8 cellular contexts compared by ENCODE assay signal in the genomic region with DNA sequence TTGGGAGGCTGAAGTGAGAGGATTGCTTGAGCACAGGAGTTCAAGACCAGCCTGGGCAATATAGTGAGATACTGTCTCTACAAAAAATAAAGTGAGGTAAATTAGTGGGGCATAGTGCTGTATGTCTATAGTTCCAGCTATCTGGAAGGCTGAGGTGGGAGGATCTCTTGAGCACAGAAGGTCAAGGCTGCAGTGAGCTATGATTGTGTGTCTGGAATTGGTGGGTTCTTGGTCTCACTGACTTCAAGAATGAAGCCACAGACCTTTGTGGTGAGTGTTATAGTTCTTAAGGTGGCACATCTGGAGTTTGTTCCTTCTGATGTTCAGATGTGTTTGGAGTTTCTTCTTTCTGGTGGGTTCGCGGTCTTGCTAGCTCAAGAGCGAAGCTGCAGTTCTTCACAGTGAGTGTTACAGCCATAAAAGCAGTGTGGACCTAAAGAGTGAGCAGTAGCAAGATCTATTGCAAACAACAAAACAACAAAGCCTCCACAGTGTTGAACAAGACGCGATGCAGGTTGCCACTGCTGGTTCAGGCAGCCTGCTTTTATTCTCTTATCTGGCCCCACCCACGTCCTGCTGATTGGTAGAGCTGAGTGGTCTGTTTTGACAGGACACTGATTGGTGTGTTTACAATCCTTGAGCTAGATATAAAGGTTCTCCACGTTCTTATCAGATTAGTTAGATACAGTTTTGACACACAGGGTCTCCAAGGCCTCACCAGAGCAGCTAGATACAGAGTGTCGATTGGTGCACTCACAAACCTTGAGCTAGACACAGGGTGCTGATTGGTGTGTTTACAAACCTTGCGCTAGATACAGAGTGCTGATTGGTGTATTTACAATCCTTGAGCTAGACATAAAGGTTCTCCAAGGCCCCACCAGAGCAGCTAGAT.
A peak's percentile ranks its signal among the peaks of the same experiment; 100 is the strongest.
DNase-seq lines count a peak whose midpoint lies in the region; ATAC-seq and TF ChIP-seq lines count a peak whose summit lies in the region.
"Not testable (repeated sequence)": the region's sequence is repeated elsewhere in the genome, so short reads cannot be mapped to it uniquely, and the experiment has no call there.

No MANE protein-coding gene starts in this region.

- not testable (repeated sequence) for TF ChIP-seq CTCF in 22Rv1 (IDR thresholded peaks at IDR 0.05); DOHH2 (IDR thresholded peaks at IDR 0.05; ENCODE audit: low read depth, low read length, poor library complexity, severe bottlenecking); neural progenitor cell (IDR thresholded peaks at IDR 0.05); thoracic aorta (IDR thresholded peaks at IDR 0.05)

- H3K4me1 ChIP-seq in DOHH2 (ENCODE audit: control insufficient read depth, low read length) = peaks cover 40% of the 10 kb centered on the region
- H3K4me1 ChIP-seq in neural progenitor cell; thoracic aorta (ENCODE audit: control insufficient read depth in 1 of 2, low read depth in 2 of 2): not testable (repeated sequence)

- H3K27ac Mint-ChIP-seq in T-cell = peak overlapping the region; percentile 7 to 51
- H3K27ac Mint-ChIP-seq in activated CD8-positive, alpha-beta memory T cell treated with anti-CD3 and anti-CD28 coated beads, Interleukin-2, amount 10 ng/mL, durations not matched to agents 7 days and 5 days = peak overlapping the region; percentile 9
- H3K27ac Mint-ChIP-seq in activated naive CD8-positive, alpha-beta T cell treated with anti-CD3 and anti-CD28 coated beads, Interleukin-2, amount 50 U/mL, for 24 hours = peak overlapping the region; percentile 19
- H3K27ac Mint-ChIP-seq in memory B cell = not testable (repeated sequence)
- H3K27ac Mint-ChIP-seq in neural progenitor cell = peak overlapping the region; percentile 48

- peak overlapping the region; percentile 68; the same call in 1 of the 2 replicates for H3K4me2 ChIP-seq in DOHH2 (ENCODE audit: low read length)
- H3K4me2 ChIP-seq in neural progenitor cell = not testable (repeated sequence)

- POLR2A ChIA-PET in T-cell (lab: Charles Lee) = interaction anchor here (0.6 to 0.8 kb wide), 2 partner anchors 12 to 56 kb away, joined by 3 read pairs; no protein-coding TSS in a partner anchor

- H3K9me3 ChIP-seq in DOHH2 (ENCODE audit: control insufficient read depth, insufficient read depth, low read length); neural progenitor cell (ENCODE audit: low read depth); thoracic aorta: not testable (repeated sequence)

- H3K9me3 Mint-ChIP-seq in T-cell; activated CD8-positive, alpha-beta memory T cell treated with anti-CD3 and anti-CD28 coated beads, Interleukin-2, amount 10 ng/mL, durations not matched to agents 7 days and 5 days (ENCODE audit: low read depth); activated naive CD8-positive, alpha-beta T cell treated with anti-CD3 and anti-CD28 coated beads, Interleukin-2, amount 50 U/mL, for 24 hours; memory B cell; neural progenitor cell: not testable (repeated sequence)

- peaks cover 21 to 25% (median 21%) of the 10 kb centered on the region in 3 donors for H3K4me1 Mint-ChIP-seq in T-cell
- peaks cover 19% of the 10 kb centered on the region for H3K4me1 Mint-ChIP-seq in activated CD8-positive, alpha-beta memory T cell treated with anti-CD3 and anti-CD28 coated beads, Interleukin-2, amount 10 ng/mL, durations not matched to agents 7 days and 5 days
- peaks cover 17% of the 10 kb centered on the region for H3K4me1 Mint-ChIP-seq in activated naive CD8-positive, alpha-beta T cell treated with anti-CD3 and anti-CD28 coated beads, Interleukin-2, amount 50 U/mL, for 24 hours
- H3K4me1 Mint-ChIP-seq in memory B cell, neural progenitor cell: not testable (repeated sequence)

- not testable (repeated sequence) for H3K79me2 ChIP-seq in DOHH2 (ENCODE audit: control insufficient read depth, low read length); neural progenitor cell (ENCODE audit: low read depth)

- not testable (repeated sequence) for H3K36me3 ChIP-seq in DOHH2 (ENCODE audit: control insufficient read depth, low read length); neural progenitor cell; thoracic aorta

- peak in 2 of 34 experiments; percentile 10 to 22 for DNase-seq in T-cell
- not testable (repeated sequence) for DNase-seq in activated CD8-positive, alpha-beta memory T cell treated with anti-CD3 and anti-CD28 coated beads, Interleukin-2, amount 10 ng/mL, durations not matched to agents 7 days and 5 days; activated naive CD8-positive, alpha-beta T cell treated with anti-CD3 and anti-CD28 coated beads, Interleukin-2, amount 50 U/mL, for 24 hours; memory B cell (ENCODE audit: low spot score in 2 of 2); neural progenitor cell (ENCODE audit: low spot score); thoracic aorta (ENCODE audit: low spot score)

- not testable (repeated sequence) for H3K27me3 Mint-ChIP-seq in T-cell; activated CD8-positive, alpha-beta memory T cell treated with anti-CD3 and anti-CD28 coated beads, Interleukin-2, amount 10 ng/mL, durations not matched to agents 7 days and 5 days; activated naive CD8-positive, alpha-beta T cell treated with anti-CD3 and anti-CD28 coated beads, Interleukin-2, amount 50 U/mL, for 24 hours; memory B cell; neural progenitor cell (ENCODE audit: insufficient read depth, low read depth)

- not testable (repeated sequence) for H3K9me2 ChIP-seq in DOHH2 (replicated peaks; ENCODE audit: control insufficient read depth, low read length)

- not testable (repeated sequence) for H3K36me3 Mint-ChIP-seq in T-cell; activated CD8-positive, alpha-beta memory T cell treated with anti-CD3 and anti-CD28 coated beads, Interleukin-2, amount 10 ng/mL, durations not matched to agents 7 days and 5 days; activated naive CD8-positive, alpha-beta T cell treated with anti-CD3 and anti-CD28 coated beads, Interleukin-2, amount 50 U/mL, for 24 hours (ENCODE audit: low read depth); memory B cell; neural progenitor cell

- ATAC-seq in T-cell (replicated peaks in 1 of 4) = peak in 3 of 4 experiments; percentile 11 to 76 (median 40)
- ATAC-seq in activated CD8-positive, alpha-beta memory T cell treated with anti-CD3 and anti-CD28 coated beads, Interleukin-2, amount 10 ng/mL, durations not matched to agents 7 days and 5 days; memory B cell (ENCODE audit: low read depth); thoracic aorta (ENCODE audit: insufficient number of reproducible peaks, low FRiP score, low read depth): not testable (repeated sequence)
- ATAC-seq in activated naive CD8-positive, alpha-beta T cell treated with anti-CD3 and anti-CD28 coated beads, Interleukin-2, amount 50 U/mL, for 24 hours = peak; percentile 66

- peak overlapping the region; percentile 64; the same call in 1 of the 2 replicates for H3K4me3 ChIP-seq in DOHH2 (ENCODE audit: low read length)
- H3K4me3 ChIP-seq in neural progenitor cell = not testable (repeated sequence)
- H3K4me3 ChIP-seq in thoracic aorta = peak overlapping the region; percentile 49

- not testable (repeated sequence) for H4K20me1 ChIP-seq in DOHH2 (ENCODE audit: control insufficient read depth, insufficient read depth, low read depth, low read length); neural progenitor cell (ENCODE audit: low read depth)

- H3K27ac ChIP-seq in 22Rv1 = peak overlapping the region; percentile 70
- not testable (repeated sequence) for H3K27ac ChIP-seq in DOHH2 (ENCODE audit: low read depth, low read length); neural progenitor cell; thoracic aorta

- not testable (repeated sequence) for H3K27me3 ChIP-seq in DOHH2 (ENCODE audit: control insufficient read depth, low read length); neural progenitor cell; thoracic aorta (replicated peaks; ENCODE audit: insufficient read depth)

- H3K4me3 Mint-ChIP-seq in T-cell = peak overlapping the region in 1 of 3 donors; percentile 48
- not testable (repeated sequence) for H3K4me3 Mint-ChIP-seq in activated CD8-positive, alpha-beta memory T cell treated with anti-CD3 and anti-CD28 coated beads, Interleukin-2, amount 10 ng/mL, durations not matched to agents 7 days and 5 days; activated naive CD8-positive, alpha-beta T cell treated with anti-CD3 and anti-CD28 coated beads, Interleukin-2, amount 50 U/mL, for 24 hours; neural progenitor cell
- H3K4me3 Mint-ChIP-seq in memory B cell = peak overlapping the region; percentile 66

- not testable (repeated sequence) for H3K9ac ChIP-seq in neural progenitor cell

- not testable (repeated sequence) for H2AFZ ChIP-seq in neural progenitor cell (replicated peaks)

- CTCF ChIA-PET in T-cell (lab: Charles Lee) = interaction anchor here in 1 of 2 donors (0.9 to 1.8 kb wide), 6 partner anchors 12 to 307 kb away, joined by 3 to 7 read pairs (median 4); no protein-coding TSS in a partner anchor
- CTCF ChIA-PET in activated CD8-positive, alpha-beta memory T cell treated with anti-CD3 and anti-CD28 coated beads, Interleukin-2, amount 10 ng/mL, durations not matched to agents 7 days and 5 days (lab: Charles Lee) = interaction anchor here (0.8 to 1.6 kb wide), 9 partner anchors 11 to 295 kb away, joined by 3 to 6 read pairs (median 3); no protein-coding TSS in a partner anchor

- H3F3A ChIP-seq in DOHH2 (ENCODE audit: control insufficient read depth, insufficient read depth); neural progenitor cell (ENCODE audit: low read depth): not testable (repeated sequence)
